8 cellular contexts compared by ENCODE assay signal in genomic region chr10:132306951-132307751, GRCh38. TPM values are rescaled to one million over a fixed set of nuclear protein-coding genes. Genes with fewer than 3 reads are reported as not detected.
A peak's percentile ranks its signal among the peaks of the same experiment; 100 is the strongest.
DNase-seq lines count a peak whose midpoint lies in the region; ATAC-seq and TF ChIP-seq lines count a peak whose summit lies in the region.

No MANE protein-coding gene starts in this region.

- no peak for TF ChIP-seq CTCF in HCT116 (IDR thresholded peaks at IDR 0.05 in 2 of 3, conservative IDR thresholded peaks at IDR 0.05 in 1 of 3; ENCODE audit: borderline replicate concordance in 1 of 3, insufficient read depth in 1 of 3, low read depth in 2 of 3, low read length in 2 of 3)
- no peak for TF ChIP-seq CTCF in gastroesophageal sphincter (IDR thresholded peaks at IDR 0.05)
- no peak for TF ChIP-seq CTCF in parathyroid adenoma (IDR thresholded peaks at IDR 0.05)

- H3K9ac ChIP-seq in HCT116 (ENCODE audit: low read length), result peak overlapping the region; percentile 60
- H3K9ac ChIP-seq in parathyroid adenoma, result no peak overlapping the region

- peak; percentile 41 for ATAC-seq in HCT116
- peak; percentile 49 for ATAC-seq in gastroesophageal sphincter

- H3K27me3 Mint-ChIP-seq in activated T-helper 2 cell treated with anti-CD3 and anti-CD28 coated beads, Interferon-gamma antibody, Interleukin-2, Interleukin-4, amounts not matched to agents 10 μg/mL and 5 μg/mL and 100 μg/mL, durations not matched to agents 14 hours and 24 hours and 36 hours (ENCODE audit: low read depth), result peaks cover 31% of the 10 kb centered on the region

- peaks cover 13 to 26% of the 10 kb centered on the region in 2 experiments for H3K4me1 ChIP-seq in HCT116 (ENCODE audit: control insufficient read depth in 1 of 2, insufficient read depth in 2 of 2, low read length in 2 of 2)
- H3K4me1 ChIP-seq in gastroesophageal sphincter, result peaks cover 0 to 24% (median 12%) of the 10 kb centered on the region in 3 donors
- H3K4me1 ChIP-seq in parathyroid adenoma, result peaks cover 2% of the 10 kb centered on the region

- intact Hi-C loops in HCT116 (cut with micrococcal nuclease), result no loop called here
- intact Hi-C loops in activated T-helper 2 cell treated with anti-CD3 and anti-CD28 coated beads, Interferon-gamma antibody, Interleukin-2, Interleukin-4, amounts not matched to agents 10 μg/mL and 5 μg/mL and 100 μg/mL, durations not matched to agents 14 hours and 24 hours and 36 hours (cut with micrococcal nuclease), result loop anchor here (5.0 kb wide), 1 partner anchor 140 kb away; no protein-coding TSS in a partner anchor

- no peaks in the 10 kb centered on the region for H3K36me3 Mint-ChIP-seq in activated T-helper 2 cell treated with anti-CD3 and anti-CD28 coated beads, Interferon-gamma antibody, Interleukin-2, Interleukin-4, amounts not matched to agents 10 μg/mL and 5 μg/mL and 100 μg/mL, durations not matched to agents 14 hours and 24 hours and 36 hours (ENCODE audit: low read depth)

- H3K27ac ChIP-seq in HCT116 (ENCODE audit: low read depth, low read length) (peak overlapping the region; percentile 48; the same call in 1 of the 2 replicates), gastroesophageal sphincter (peak overlapping the region in 3 of 4 donors; percentile 86 to 91 (median 91)), parathyroid adenoma (no peak overlapping the region)

- POLR2A ChIA-PET in HCT116 (lab: Charles Lee), result no interaction called here

- H3K9me3 ChIP-seq in HCT116 (ENCODE audit: control insufficient read depth in 1 of 2, insufficient read depth in 1 of 2, low read depth in 1 of 2, low read length in 2 of 2) (no peaks in the 10 kb centered on the region), gastroesophageal sphincter (no peaks in the 10 kb centered on the region), parathyroid adenoma (ENCODE audit: control insufficient read depth, low read length) (no peaks in the 10 kb centered on the region)

- WGBS in gastroesophageal sphincter (ENCODE audit: low coverage in 1 of 2), 2 donors, result 40% methylated on average over 2 of the region's 94 CpGs; no CpG with 5 or more reads in 1 of the 2 donors

- peaks cover 4% of the 10 kb centered on the region for H3K4me1 Mint-ChIP-seq in activated T-helper 2 cell treated with anti-CD3 and anti-CD28 coated beads, Interferon-gamma antibody, Interleukin-2, Interleukin-4, amounts not matched to agents 10 μg/mL and 5 μg/mL and 100 μg/mL, durations not matched to agents 14 hours and 24 hours and 36 hours (ENCODE audit: low read depth)

- CTCF ChIA-PET in HCT116 (lab: Charles Lee), result no interaction called here

- H3K27me3 ChIP-seq in HCT116 (ENCODE audit: insufficient read depth, low read length) (no peaks in the 10 kb centered on the region), gastroesophageal sphincter (no peaks in the 10 kb centered on the region), parathyroid adenoma (ENCODE audit: control insufficient read depth, insufficient read depth, low read length) (no peaks in the 10 kb centered on the region)

- DNase-seq in G401 (ENCODE audit: low spot score) (peak; percentile 69), HCT116 (ENCODE audit: low read depth, low spot score) (no peak), NCI-H2196 (lab: John Stamatoyannopoulos, UW; ENCODE audit: unreplicated experiment) (peak; percentile 48), middle frontal gyrus (ENCODE audit: extremely low spot score, low spot score) (no peak), occipital lobe (lab: John Stamatoyannopoulos, UW) (no peak)
- no peak for DNase-seq in activated T-helper 2 cell treated with anti-CD3 and anti-CD28 coated beads, Interferon-gamma antibody, Interleukin-2, Interleukin-4, amounts not matched to agents 10 μg/mL and 5 μg/mL and 100 μg/mL, durations not matched to agents 14 hours and 24 hours and 36 hours (ENCODE audit: low spot score)

- TF ChIP-seq EP300 in gastroesophageal sphincter (IDR thresholded peaks at IDR 0.05), result no peak

- TF ChIP-seq RAD21 in HCT116 (IDR thresholded peaks at IDR 0.05; ENCODE audit: low read depth), result no peak

- H3K27ac Mint-ChIP-seq in activated T-helper 2 cell treated with anti-CD3 and anti-CD28 coated beads, Interferon-gamma antibody, Interleukin-2, Interleukin-4, amounts not matched to agents 10 μg/mL and 5 μg/mL and 100 μg/mL, durations not matched to agents 14 hours and 24 hours and 36 hours, result peak overlapping the region; percentile 38

- peaks cover 13% of the 10 kb centered on the region; the same call in 1 of the 2 replicates for H3K79me2 ChIP-seq in HCT116 (ENCODE audit: insufficient read depth, low read length)
- H3K79me2 ChIP-seq in parathyroid adenoma, result peaks cover 8% of the 10 kb centered on the region

- no peak overlapping the region for H2AFZ ChIP-seq in HCT116 (ENCODE audit: low read depth, low read length, poor library complexity, severe bottlenecking)
- H2AFZ ChIP-seq in parathyroid adenoma, result peak overlapping the region; percentile 86

- peak overlapping the region; percentile 90 for H3K4me3 Mint-ChIP-seq in activated T-helper 2 cell treated with anti-CD3 and anti-CD28 coated beads, Interferon-gamma antibody, Interleukin-2, Interleukin-4, amounts not matched to agents 10 μg/mL and 5 μg/mL and 100 μg/mL, durations not matched to agents 14 hours and 24 hours and 36 hours (ENCODE audit: low read depth)

- H3K4me2 ChIP-seq in HCT116 (ENCODE audit: low read length), result peak overlapping the region; percentile 71
- H3K4me2 ChIP-seq in parathyroid adenoma (ENCODE audit: low read length), result peak overlapping the region; percentile 67

- in situ Hi-C loops in G401 (cut with HindIII; ENCODE audit: low sequenced_read_pairs), result no loop called here

- TF ChIP-seq POLR2A in HCT116 (IDR thresholded peaks at IDR 0.05; ENCODE audit: borderline replicate concordance, extremely low read depth, insufficient read depth, insufficient read length) (no peak), gastroesophageal sphincter (IDR thresholded peaks at IDR 0.05) (no peak)

- H3K36me3 ChIP-seq in HCT116 (ENCODE audit: control insufficient read depth in 1 of 2, insufficient read depth in 2 of 2, low read length in 2 of 2) (no peaks in the 10 kb centered on the region), gastroesophageal sphincter (no peaks in the 10 kb centered on the region), parathyroid adenoma (ENCODE audit: control insufficient read depth, insufficient read depth, low read length) (no peaks in the 10 kb centered on the region)

- H3K4me3 ChIP-seq in HCT116 (replicated peaks in 1 of 2; ENCODE audit: low read depth in 1 of 2, low read length in 2 of 2) (peak overlapping the region; percentile 46 to 61), gastroesophageal sphincter (peak overlapping the region; percentile 45 to 94), parathyroid adenoma (ENCODE audit: low read depth, low read length) (peak overlapping the region; percentile 48)

- H4K20me1 ChIP-seq in HCT116 (ENCODE audit: insufficient read depth), result no peaks in the 10 kb centered on the region

- no TSS peak for BruUV-seq in HCT116 (replicated peaks; lab: Mats Ljungman, UMichigan)

- RAD21 ChIA-PET in HCT116 (lab: Charles Lee; ENCODE audit: low non-redundant PET in 1 of 2, low total read pairs in 2 of 2, uncharacterized antibody in 2 of 2, unreplicated experiment in 2 of 2), result interaction anchor here in 1 of 2 experiments (0.6 to 0.9 kb wide), 2 partner anchors 13 to 24 kb away, joined by 4 to 6 read pairs; no protein-coding TSS in a partner anchor

- H3K9me2 ChIP-seq in HCT116 (ENCODE audit: insufficient read depth), result no peaks in the 10 kb centered on the region

- H3K9me3 Mint-ChIP-seq in activated T-helper 2 cell treated with anti-CD3 and anti-CD28 coated beads, Interferon-gamma antibody, Interleukin-2, Interleukin-4, amounts not matched to agents 10 μg/mL and 5 μg/mL and 100 μg/mL, durations not matched to agents 14 hours and 24 hours and 36 hours, result no peaks in the 10 kb centered on the region

TF ChIP-seq in HCT116, 20 proteins besides CTCF, POLR2A, EP300 and RAD21:
- peak; percentile 30; the same call in 1 of the 2 replicates for TF ChIP-seq ZFX (IDR thresholded peaks at IDR 0.05)
- TF ChIP-seq MAX (IDR thresholded peaks at IDR 0.05), result peak; percentile 61
- no peak for TF ChIP-seq JUND (IDR thresholded peaks at IDR 0.05)

RNA-seq across cellular contexts. Expression of gene STK32C, which starts 0.6 kb away (rescaled TPM):
- total RNA-seq in G401 (2014; rRNA removed; shearing (Covaris generic)), result 27.8 and 28.3 TPM in 2 replicates
- 29.7 TPM for total RNA-seq in HCT116 (2021; ENCODE audit: unreplicated experiment)
- 33.6 and 34.4 TPM in 2 replicates for polyA plus RNA-seq in HCT116 (2012)
- total RNA-seq in activated T-helper 2 cell treated with anti-CD3 and anti-CD28 coated beads, Interferon-gamma antibody, Interleukin-2, Interleukin-4, amounts not matched to agents 10 μg/mL and 5 μg/mL and 100 μg/mL, durations not matched to agents 14 hours and 24 hours and 36 hours, result 17.3 and 18.8 TPM in 2 replicates
- total RNA-seq in gastroesophageal sphincter, result 10 to 100 TPM in 1 of 4 donors, 1 to 10 TPM in 3; 3.8 to 13.0 (median 5.1) TPM
- total RNA-seq in occipital lobe, result 21.5 TPM

RNA-seq across cellular contexts. Expression of gene LRRC27, which starts 24.8 kb away (rescaled TPM):
- total RNA-seq in G401 (2014; rRNA removed; shearing (Covaris generic)), result 3.7 and 11.0 TPM in 2 replicates
- 4.1 TPM for total RNA-seq in HCT116 (2021; ENCODE audit: unreplicated experiment)
- polyA plus RNA-seq in HCT116 (2012), result 1.7 and 2.7 TPM in 2 replicates
- total RNA-seq in activated T-helper 2 cell treated with anti-CD3 and anti-CD28 coated beads, Interferon-gamma antibody, Interleukin-2, Interleukin-4, amounts not matched to agents 10 μg/mL and 5 μg/mL and 100 μg/mL, durations not matched to agents 14 hours and 24 hours and 36 hours, result 2.8 and 3.5 TPM in 2 replicates
- total RNA-seq in gastroesophageal sphincter, result 1 to 10 TPM; 3.1 to 5.8 (median 4.4) TPM
- total RNA-seq in occipital lobe, result 22.8 TPM

Comparison
In these comparisons a context has a peak if more than half of its experiments do, and no peak if none do; other contexts are left out.
1. DNase-seq: peak in G401 (single experiment) and NCI-H2196 (single experiment); none in HCT116 (single experiment), activated T-helper 2 cell treated with anti-CD3 and anti-CD28 coated beads, Interferon-gamma antibody, Interleukin-2, Interleukin-4, amounts not matched to agents 10 μg/mL and 5 μg/mL and 100 μg/mL, durations not matched to agents 14 hours and 24 hours and 36 hours (single experiment), middle frontal gyrus (single experiment) and occipital lobe (single experiment).
2. Peak in every context shown above with its lines, with median percentiles within 50 percentile points of each other: H3K4me3 ChIP-seq.